In genomic region chr15:41775651-41776050, GRCh38 we compare ENCODE assay signal across 9 cellular contexts. TPM values are rescaled to one million over a fixed set of nuclear protein-coding genes. Genes with fewer than 3 reads are reported as not detected.
DNase-seq lines count a peak whose midpoint lies in the region; ATAC-seq and TF ChIP-seq lines count a peak whose summit lies in the region.
"Had no signal": no experiment of that assay in that cellular context is flagged by ENCODE, and none has a peak within 500 bp of the region (broad histone marks: within the 10 kb centered on the region; RNA-seq: fewer than 3 reads in every experiment).

No MANE protein-coding gene starts in this region.

- no peaks in the 10 kb centered on the region for H3K27me3 Mint-ChIP-seq in activated CD4-positive, alpha-beta T cell treated with anti-CD3 and anti-CD28 coated beads, Interleukin-2, amount 10 ng/mL, durations not matched to agents 7 days and 5 days
- no peaks in the 10 kb centered on the region for H3K27me3 Mint-ChIP-seq in activated T-helper 2 cell treated with anti-CD3 and anti-CD28 coated beads, Interferon-gamma antibody, Interleukin-2, Interleukin-4, amounts not matched to agents 10 μg/mL and 5 μg/mL and 100 μg/mL, durations not matched to agents 14 hours and 24 hours and 36 hours (ENCODE audit: low read depth)

- no peaks in the 10 kb centered on the region for H3K36me3 ChIP-seq in iPS-20b (ENCODE audit: insufficient read depth, low read depth, low read length)
- no peaks in the 10 kb centered on the region for H3K36me3 ChIP-seq in suprapubic skin
- H3K36me3 ChIP-seq in adrenal gland (replicated peaks in 1 of 2) = no peaks in the 10 kb centered on the region

- DNase-seq in activated CD4-positive, alpha-beta T cell treated with anti-CD3 and anti-CD28 coated beads, Interleukin-2, amount 10 ng/mL, durations not matched to agents 7 days and 5 days = no peak
- no peak for DNase-seq in activated CD4-positive, alpha-beta T cell treated with anti-CD3 and anti-CD28 coated beads for 48 hours
- no peak for DNase-seq in activated T-helper 2 cell treated with anti-CD3 and anti-CD28 coated beads, Interferon-gamma antibody, Interleukin-2, Interleukin-4, amounts not matched to agents 10 μg/mL and 5 μg/mL and 100 μg/mL, durations not matched to agents 14 hours and 24 hours and 36 hours (ENCODE audit: low spot score)
- DNase-seq in suprapubic skin (ENCODE audit: low spot score in 2 of 2) (no peak), GM03348 (ENCODE audit: low spot score) (no peak), adrenal gland (no peak)
- DNase-seq: KG1 had no signal

- CTCF ChIA-PET in activated CD4-positive, alpha-beta T cell treated with anti-CD3 and anti-CD28 coated beads, Interleukin-2, amount 10 ng/mL, durations not matched to agents 7 days and 5 days (lab: Charles Lee) = interaction anchor here (1.0 to 10.9 kb wide), 7 partner anchors 9 to 161 kb away, joined by 3 to 166 read pairs (median 3); no protein-coding TSS in a partner anchor

- WGBS in suprapubic skin = 20% methylated on average over 2 of the region's 2 CpGs
- WGBS in adrenal gland, 4 donors = 29 to 56% (median 47%) methylated on average over 2 of the region's 2 CpGs

- H3K9me3 Mint-ChIP-seq in activated CD4-positive, alpha-beta T cell treated with anti-CD3 and anti-CD28 coated beads, Interleukin-2, amount 10 ng/mL, durations not matched to agents 7 days and 5 days = no peaks in the 10 kb centered on the region
- H3K9me3 Mint-ChIP-seq in activated T-helper 2 cell treated with anti-CD3 and anti-CD28 coated beads, Interferon-gamma antibody, Interleukin-2, Interleukin-4, amounts not matched to agents 10 μg/mL and 5 μg/mL and 100 μg/mL, durations not matched to agents 14 hours and 24 hours and 36 hours = no peaks in the 10 kb centered on the region

- POLR2A ChIA-PET in activated CD4-positive, alpha-beta T cell treated with anti-CD3 and anti-CD28 coated beads, Interleukin-2, amount 10 ng/mL, durations not matched to agents 7 days and 5 days (lab: Charles Lee) = no interaction called here

- TF ChIP-seq POLR2A in suprapubic skin (IDR thresholded peaks at IDR 0.05) (no peak), adrenal gland (IDR thresholded peaks at IDR 0.05) (no peak)

- H3K27ac ChIP-seq in iPS-20b (ENCODE audit: low read length) (no peak overlapping the region), suprapubic skin (peak overlapping the region; percentile 84), adrenal gland (peak overlapping the region in 2 of 5 donors; percentile 67 to 87)

- peaks cover 13% of the 10 kb centered on the region for H3K36me3 Mint-ChIP-seq in activated CD4-positive, alpha-beta T cell treated with anti-CD3 and anti-CD28 coated beads, Interleukin-2, amount 10 ng/mL, durations not matched to agents 7 days and 5 days (ENCODE audit: low read depth)
- H3K36me3 Mint-ChIP-seq in activated T-helper 2 cell treated with anti-CD3 and anti-CD28 coated beads, Interferon-gamma antibody, Interleukin-2, Interleukin-4, amounts not matched to agents 10 μg/mL and 5 μg/mL and 100 μg/mL, durations not matched to agents 14 hours and 24 hours and 36 hours (ENCODE audit: low read depth) = peaks cover 12% of the 10 kb centered on the region

- ATAC-seq in HG03521 (IDR thresholded peaks at IDR 0.05; ENCODE audit: unreplicated experiment) = no peak

- TF ChIP-seq CTCF in suprapubic skin (IDR thresholded peaks at IDR 0.05) = no peak
- no peak for TF ChIP-seq CTCF in adrenal gland (IDR thresholded peaks at IDR 0.05)

- peaks cover 74% of the 10 kb centered on the region for H3K4me1 Mint-ChIP-seq in activated CD4-positive, alpha-beta T cell treated with anti-CD3 and anti-CD28 coated beads, Interleukin-2, amount 10 ng/mL, durations not matched to agents 7 days and 5 days
- H3K4me1 Mint-ChIP-seq in activated T-helper 2 cell treated with anti-CD3 and anti-CD28 coated beads, Interferon-gamma antibody, Interleukin-2, Interleukin-4, amounts not matched to agents 10 μg/mL and 5 μg/mL and 100 μg/mL, durations not matched to agents 14 hours and 24 hours and 36 hours (ENCODE audit: low read depth) = peaks cover 56% of the 10 kb centered on the region

- H3K27me3 ChIP-seq in iPS-20b (ENCODE audit: insufficient read depth, low read length) = no peaks in the 10 kb centered on the region
- no peaks in the 10 kb centered on the region for H3K27me3 ChIP-seq in suprapubic skin
- no peaks in the 10 kb centered on the region for H3K27me3 ChIP-seq in adrenal gland

- H3K27ac Mint-ChIP-seq in activated CD4-positive, alpha-beta T cell treated with anti-CD3 and anti-CD28 coated beads, Interleukin-2, amount 10 ng/mL, durations not matched to agents 7 days and 5 days = peak overlapping the region; percentile 93
- H3K27ac Mint-ChIP-seq in activated T-helper 2 cell treated with anti-CD3 and anti-CD28 coated beads, Interferon-gamma antibody, Interleukin-2, Interleukin-4, amounts not matched to agents 10 μg/mL and 5 μg/mL and 100 μg/mL, durations not matched to agents 14 hours and 24 hours and 36 hours = no peak overlapping the region

- H3K4me3 ChIP-seq in iPS-20b (ENCODE audit: low read length) (peak overlapping the region; percentile 97), suprapubic skin (peak overlapping the region; percentile 86), adrenal gland (peak overlapping the region in 1 of 4 donors; percentile 65)

- intact Hi-C loops in activated T-helper 2 cell treated with anti-CD3 and anti-CD28 coated beads, Interferon-gamma antibody, Interleukin-2, Interleukin-4, amounts not matched to agents 10 μg/mL and 5 μg/mL and 100 μg/mL, durations not matched to agents 14 hours and 24 hours and 36 hours (cut with micrococcal nuclease) = loop anchor here (2.0 kb wide), 2 partner anchors 15 to 195 kb away; no protein-coding TSS in a partner anchor
- intact Hi-C loops in adrenal gland (cut with DNase I) = no loop called here

- H3K9ac ChIP-seq in iPS-20b (ENCODE audit: low read depth, low read length) = peak overlapping the region; percentile 90; the same call in 1 of the 2 replicates

- H3K4me3 Mint-ChIP-seq in activated CD4-positive, alpha-beta T cell treated with anti-CD3 and anti-CD28 coated beads, Interleukin-2, amount 10 ng/mL, durations not matched to agents 7 days and 5 days = peak overlapping the region; percentile 90
- peak overlapping the region; percentile 90 for H3K4me3 Mint-ChIP-seq in activated T-helper 2 cell treated with anti-CD3 and anti-CD28 coated beads, Interferon-gamma antibody, Interleukin-2, Interleukin-4, amounts not matched to agents 10 μg/mL and 5 μg/mL and 100 μg/mL, durations not matched to agents 14 hours and 24 hours and 36 hours (ENCODE audit: low read depth)

- H3K4me1 ChIP-seq in iPS-20b (ENCODE audit: insufficient read depth, low read length) = peaks cover 37% of the 10 kb centered on the region
- peaks cover 72% of the 10 kb centered on the region for H3K4me1 ChIP-seq in suprapubic skin
- H3K4me1 ChIP-seq in adrenal gland (replicated peaks in 1 of 2) = peaks cover 52 to 71% of the 10 kb centered on the region in 2 donors

- no peaks in the 10 kb centered on the region for H3K9me3 ChIP-seq in iPS-20b (ENCODE audit: insufficient read depth, low read depth, low read length)
- no peaks in the 10 kb centered on the region for H3K9me3 ChIP-seq in suprapubic skin
- no peaks in the 10 kb centered on the region for H3K9me3 ChIP-seq in adrenal gland (replicated peaks in 1 of 3)

- TF ChIP-seq EP300 in suprapubic skin (IDR thresholded peaks at IDR 0.05) = no peak

RNA-seq across cellular contexts. Expression of gene MAPKBP1, which starts 1.4 kb away (rescaled TPM):
- total RNA-seq in activated CD4-positive, alpha-beta T cell treated with anti-CD3 and anti-CD28 coated beads, Interleukin-2, amount 10 ng/mL, durations not matched to agents 7 days and 5 days = 10 to 100 TPM; 29.8 to 31.2 TPM
- total RNA-seq in activated T-helper 2 cell treated with anti-CD3 and anti-CD28 coated beads, Interferon-gamma antibody, Interleukin-2, Interleukin-4, amounts not matched to agents 10 μg/mL and 5 μg/mL and 100 μg/mL, durations not matched to agents 14 hours and 24 hours and 36 hours = 24.7 and 25.7 TPM in 2 replicates
- total RNA-seq in suprapubic skin (100 to 1,000 TPM in 1 of 4 donors, 10 to 100 TPM in 3; 69.3 to 157 (median 81.6) TPM), adrenal gland (10 to 100 TPM; 10.1 to 48.2 (median 26.3) TPM)
- 10 to 100 TPM; 12.0 to 60.7 (median 13.0) TPM for polyA plus RNA-seq in adrenal gland

RNA-seq across cellular contexts. Expression of gene JMJD7, which starts 52.2 kb away (rescaled TPM):
- total RNA-seq in activated CD4-positive, alpha-beta T cell treated with anti-CD3 and anti-CD28 coated beads, Interleukin-2, amount 10 ng/mL, durations not matched to agents 7 days and 5 days = 10 to 100 TPM; 23.9 to 28.4 TPM
- total RNA-seq in activated T-helper 2 cell treated with anti-CD3 and anti-CD28 coated beads, Interferon-gamma antibody, Interleukin-2, Interleukin-4, amounts not matched to agents 10 μg/mL and 5 μg/mL and 100 μg/mL, durations not matched to agents 14 hours and 24 hours and 36 hours = 15.7 and 20.0 TPM in 2 replicates
- total RNA-seq in suprapubic skin (10 to 100 TPM; 45.4 to 88.3 (median 60.9) TPM), adrenal gland (10 to 100 TPM in 6 of 8 donors, 1 to 10 TPM in 2; 6.8 to 20.6 (median 13.2) TPM)
- 10 to 100 TPM in 2 of 3 donors, 1 to 10 TPM in 1; 4.2 to 18.1 (median 13.8) TPM for polyA plus RNA-seq in adrenal gland
